18 cellular contexts compared by ENCODE assay signal in the genomic region with DNA sequence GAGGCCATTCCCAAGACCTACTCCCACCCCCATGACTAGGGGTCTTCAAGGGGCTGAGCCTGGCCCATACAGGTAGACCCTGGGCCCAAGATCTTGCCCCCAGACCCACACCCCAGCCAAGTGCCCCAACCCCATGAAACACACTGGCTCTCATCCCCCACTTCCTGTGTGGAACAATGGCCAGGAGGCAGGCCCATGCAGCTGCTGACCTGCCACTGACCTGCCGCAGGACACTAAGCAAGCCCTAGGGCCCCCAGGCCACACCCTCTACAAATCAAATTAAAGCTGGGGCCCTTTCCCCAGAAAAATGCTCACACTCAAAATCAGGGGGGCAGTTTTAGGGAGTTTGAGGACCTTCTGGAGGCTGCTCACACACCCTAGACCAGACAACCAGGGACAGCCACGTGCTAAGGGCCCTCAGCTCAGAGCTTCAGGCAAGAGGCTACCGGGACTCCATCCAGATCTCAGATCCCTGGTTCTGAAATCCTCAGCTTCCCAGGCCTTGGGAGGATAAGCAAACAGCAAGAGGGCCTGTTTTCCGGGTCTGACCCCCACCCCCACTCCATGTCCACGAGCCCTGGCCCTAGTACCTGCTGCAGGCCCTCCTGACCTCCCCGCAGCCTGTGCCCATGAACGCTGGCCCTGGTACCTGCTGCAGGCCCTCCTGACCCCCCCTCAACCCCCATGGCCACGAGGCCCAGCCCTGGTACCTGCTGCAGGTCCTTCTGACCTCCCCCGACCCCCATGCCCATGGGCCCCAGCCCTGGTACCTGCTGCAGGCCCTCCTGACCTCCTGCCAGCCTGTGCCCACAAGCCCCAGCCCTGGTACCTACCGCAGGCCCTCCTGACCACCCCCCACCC. TPM values are rescaled to one million over a fixed set of nuclear protein-coding genes. Genes with fewer than 3 reads are reported as not detected.
DNase-seq lines count a peak whose midpoint lies in the region; ATAC-seq and TF ChIP-seq lines count a peak whose summit lies in the region.
"Had no signal": no experiment of that assay in that cellular context is flagged by ENCODE, and none has a peak within 500 bp of the region (broad histone marks: within the 10 kb centered on the region; RNA-seq: fewer than 3 reads in every experiment).

No MANE protein-coding gene starts in this region.

- H3K27me3 ChIP-seq in mammary epithelial cell (ENCODE audit: insufficient read depth, low read length) (no peaks in the 10 kb centered on the region), right atrium auricular region (no peaks in the 10 kb centered on the region), neuronal stem cell (ENCODE audit: control insufficient read depth in 3 of 3, insufficient read depth in 3 of 3, low read depth in 1 of 3, low read length in 3 of 3) (no peaks in the 10 kb centered on the region)

- WGBS in mammary epithelial cell (ENCODE audit: low coverage, missing lambda C conversion rate): 71% methylated on average over 2 of the region's 10 CpGs
- no CpG with 5 or more reads among the region's 10 CpGs for WGBS in neuronal stem cell (ENCODE audit: extremely low coverage in 2 of 2, insufficient read length in 2 of 2, insufficient replicate concordance in 1 of 2), 2 donors
- WGBS in urinary bladder: 67% methylated on average over 10 of the region's 10 CpGs

- no peaks in the 10 kb centered on the region for H3K9me3 Mint-ChIP-seq in MCF 10A (ENCODE audit: unreplicated experiment)
- H3K9me3 Mint-ChIP-seq: activated naive CD4-positive, alpha-beta T cell treated with anti-CD3 and anti-CD28 coated beads, Interleukin-2, amount 10 ng/mL, durations not matched to agents 7 days and 5 days; CD4-positive, alpha-beta T cell; memory B cell had no signal

- peaks cover 7% of the 10 kb centered on the region for H3K4me1 Mint-ChIP-seq in MCF 10A (ENCODE audit: insufficient read depth, unreplicated experiment)
- H3K4me1 Mint-ChIP-seq: activated naive CD4-positive, alpha-beta T cell treated with anti-CD3 and anti-CD28 coated beads, Interleukin-2, amount 10 ng/mL, durations not matched to agents 7 days and 5 days; memory B cell had no signal

- peaks cover 45% of the 10 kb centered on the region for H3K36me3 ChIP-seq in mammary epithelial cell (ENCODE audit: insufficient read depth, low read length)
- no peaks in the 10 kb centered on the region for H3K36me3 ChIP-seq in right atrium auricular region
- peaks cover 3 to 35% of the 10 kb centered on the region in 2 donors for H3K36me3 ChIP-seq in neuronal stem cell (replicated peaks in 1 of 2; ENCODE audit: control insufficient read depth in 2 of 2, insufficient read depth in 2 of 2, low read length in 2 of 2)
- H3K36me3 ChIP-seq in urinary bladder (ENCODE audit: insufficient read depth): peaks cover 1% of the 10 kb centered on the region
- H3K36me3 ChIP-seq: prostate gland had no signal

- in situ Hi-C loops in mammary epithelial cell (cut with MboI; ENCODE audit: low sequenced_read_pairs in 2 of 2): no loop called here

- ATAC-seq in GM21529 (IDR thresholded peaks at IDR 0.05; ENCODE audit: unreplicated experiment): no peak

- H3K4me3 ChIP-seq in mammary epithelial cell (replicated peaks in 1 of 3; ENCODE audit: insufficient read depth in 1 of 3, low read depth in 2 of 3, low read length in 3 of 3) (no peak overlapping the region), right atrium auricular region (no peak overlapping the region), neuronal stem cell (ENCODE audit: low read length in 2 of 2) (no peak overlapping the region), urinary bladder (ENCODE audit: low read depth, low read length) (no peak overlapping the region)
- H3K4me3 ChIP-seq: prostate gland had no signal

- peaks cover 93% of the 10 kb centered on the region for H3K79me2 ChIP-seq in mammary epithelial cell (ENCODE audit: insufficient read depth, low read length)

- H3K14ac ChIP-seq in neuronal stem cell (ENCODE audit: low read length): no peak overlapping the region

- H3K36me3 Mint-ChIP-seq in MCF 10A (ENCODE audit: insufficient read depth, unreplicated experiment): peaks cover 21% of the 10 kb centered on the region
- H3K36me3 Mint-ChIP-seq: activated naive CD4-positive, alpha-beta T cell treated with anti-CD3 and anti-CD28 coated beads, Interleukin-2, amount 10 ng/mL, durations not matched to agents 7 days and 5 days; memory B cell had no signal

- peak overlapping the region; percentile 92 for H3K18ac ChIP-seq in neuronal stem cell (ENCODE audit: low read length)

- H3K4me2 ChIP-seq in mammary epithelial cell (ENCODE audit: insufficient read depth, low read depth, low read length): no peak overlapping the region
- no peak overlapping the region for H3K4me2 ChIP-seq in neuronal stem cell (ENCODE audit: insufficient read depth, low read length, poor library complexity, severe bottlenecking)

- H3K4me3 Mint-ChIP-seq in MCF 10A (ENCODE audit: unreplicated experiment): no peak overlapping the region
- H3K4me3 Mint-ChIP-seq: activated naive CD4-positive, alpha-beta T cell treated with anti-CD3 and anti-CD28 coated beads, Interleukin-2, amount 10 ng/mL, durations not matched to agents 7 days and 5 days; CD4-positive, alpha-beta T cell; memory B cell had no signal

- H4K91ac ChIP-seq in neuronal stem cell (ENCODE audit: low read depth, low read length, poor library complexity): no peak overlapping the region

- dilution Hi-C loops in mammary epithelial cell (cut with HindIII; ENCODE audit: low sequenced_read_pairs): no loop called here

- no peaks in the 10 kb centered on the region for H4K20me1 ChIP-seq in mammary epithelial cell (ENCODE audit: insufficient read depth, low read length)

- no peaks in the 10 kb centered on the region for H3K9me3 ChIP-seq in mammary epithelial cell (replicated peaks; ENCODE audit: insufficient read depth, low read length)
- no peaks in the 10 kb centered on the region for H3K9me3 ChIP-seq in right atrium auricular region
- peaks cover 0 to 2% of the 10 kb centered on the region in 2 donors for H3K9me3 ChIP-seq in neuronal stem cell (replicated peaks in 1 of 2; ENCODE audit: control insufficient read depth in 2 of 2, insufficient read depth in 1 of 2, low read depth in 1 of 2, low read length in 2 of 2)
- H3K9me3 ChIP-seq: prostate gland had no signal

- H3K9ac ChIP-seq in mammary epithelial cell (ENCODE audit: insufficient read depth, low read length) (no peak overlapping the region), neuronal stem cell (ENCODE audit: low read depth, low read length, poor library complexity) (no peak overlapping the region)

- DNase-seq in MCF 10A (ENCODE audit: unreplicated experiment) (no peak), mammary epithelial cell (no peak), right atrium auricular region (ENCODE audit: low spot score) (no peak), neuronal stem cell (ENCODE audit: low spot score) (no peak), iPS-NIHi7 (ENCODE audit: extremely low spot score) (no peak), SHP77 (lab: John Stamatoyannopoulos, UW) (no peak)
- DNase-seq: activated naive CD4-positive, alpha-beta T cell treated with anti-CD3 and anti-CD28 coated beads, Interleukin-2, amount 10 ng/mL, durations not matched to agents 7 days and 5 days; CD4-positive, alpha-beta T cell; hippocampal formation; MM.1S; stimulated activated CD4-positive, alpha-beta T cell treated with anti-CD3 and anti-CD28 coated beads, Interleukin-1b, Interleukin-23, amount 100 ng/mL, for 48 hours had no signal

- TF ChIP-seq CTCF in MCF 10A (IDR thresholded peaks at IDR 0.05; ENCODE audit: unreplicated experiment) (no peak), mammary epithelial cell (conservative IDR thresholded peaks at IDR 0.05 in 1 of 2, IDR thresholded peaks at IDR 0.05 in 1 of 2; ENCODE audit: extremely low read depth in 1 of 2, insufficient read depth in 1 of 2, low read depth in 1 of 2, low read length in 2 of 2) (no peak), right atrium auricular region (IDR thresholded peaks at IDR 0.05) (no peak)

- H3K4ac ChIP-seq in neuronal stem cell (ENCODE audit: low read length): no peak overlapping the region

- H3K4me1 ChIP-seq in mammary epithelial cell (ENCODE audit: insufficient read depth, low read length) (peaks cover 59% of the 10 kb centered on the region), right atrium auricular region (peaks cover 0 to 44% of the 10 kb centered on the region in 2 donors), neuronal stem cell (ENCODE audit: control insufficient read depth in 2 of 2, insufficient read depth in 1 of 2, low read depth in 1 of 2, low read length in 2 of 2) (peaks cover 36 to 46% of the 10 kb centered on the region in 2 donors), urinary bladder (ENCODE audit: insufficient read depth) (no peaks in the 10 kb centered on the region)
- H3K4me1 ChIP-seq: prostate gland had no signal

- peak overlapping the region; percentile 53 for H2BK15ac ChIP-seq in neuronal stem cell (ENCODE audit: low read length)

- no peak overlapping the region for H3K23ac ChIP-seq in neuronal stem cell (ENCODE audit: low read depth, low read length, poor library complexity)

- H2BK12ac ChIP-seq in neuronal stem cell (ENCODE audit: low read length): no peak overlapping the region

- peak overlapping the region; percentile 42 for H3K27ac Mint-ChIP-seq in MCF 10A (ENCODE audit: low read depth, unreplicated experiment)
- H3K27ac Mint-ChIP-seq: activated naive CD4-positive, alpha-beta T cell treated with anti-CD3 and anti-CD28 coated beads, Interleukin-2, amount 10 ng/mL, durations not matched to agents 7 days and 5 days; CD4-positive, alpha-beta T cell; memory B cell had no signal

- POLR2A ChIA-PET in MCF 10A (lab: Yijun Ruan, JAX): interaction anchor here (1.3 kb wide), 1 partner anchor 16 kb away, joined by 4 read pairs; no protein-coding TSS in a partner anchor

- CTCF ChIA-PET in MCF 10A (lab: Yijun Ruan, JAX): interaction anchor here (0.7 kb wide), 2 partner anchors 60 to 424 kb away, joined by 5 read pairs; no protein-coding TSS in a partner anchor
- CTCF ChIA-PET in mammary epithelial cell (lab: Charles Lee; ENCODE audit: low non-redundant PET): no interaction called here

- no peaks in the 10 kb centered on the region for H3K79me1 ChIP-seq in neuronal stem cell (ENCODE audit: low read depth, low read length)

- H2BK120ac ChIP-seq in neuronal stem cell (ENCODE audit: low read depth, low read length): peak overlapping the region; percentile 69

- no peak overlapping the region for H2AFZ ChIP-seq in mammary epithelial cell (ENCODE audit: low read depth, low read length)
- peak overlapping the region; percentile 60 for H2AFZ ChIP-seq in neuronal stem cell (ENCODE audit: low read length)

- peak overlapping the region; percentile 96 for H2AK5ac ChIP-seq in neuronal stem cell (ENCODE audit: low read depth, low read length)

- BruUV-seq in MCF 10A (replicated peaks; lab: Mats Ljungman, UMichigan) (no TSS peak), mammary epithelial cell (replicated peaks; lab: Mats Ljungman, UMichigan) (no TSS peak)

- H3K27me3 Mint-ChIP-seq in MCF 10A (ENCODE audit: insufficient read depth, unreplicated experiment): no peaks in the 10 kb centered on the region
- H3K27me3 Mint-ChIP-seq: CD4-positive, alpha-beta T cell had no signal

- peak overlapping the region; percentile 96 for H2BK5ac ChIP-seq in neuronal stem cell (ENCODE audit: low read length)

- no peak overlapping the region for H4K8ac ChIP-seq in neuronal stem cell (ENCODE audit: low read depth, low read length)

- intact Hi-C loops in MCF 10A (cut with micrococcal nuclease): no loop called here
- intact Hi-C loops in mammary epithelial cell (cut with micrococcal nuclease): no loop called here

- H3K27ac ChIP-seq in mammary epithelial cell (ENCODE audit: insufficient read depth, low read depth, low read length) (no peak overlapping the region), right atrium auricular region (peak overlapping the region; percentile 53 to 56), neuronal stem cell (replicated peaks; ENCODE audit: low read length) (no peak overlapping the region), urinary bladder (ENCODE audit: low read depth) (peak overlapping the region; percentile 14)
- H3K27ac ChIP-seq: 22Rv1, prostate gland had no signal

RNA-seq across cellular contexts. Expression of gene CARD10, which starts 10.0 kb away (rescaled TPM):
- total RNA-seq in MCF 10A (2022): 20.6 and 22.7 TPM in 2 replicates
- total RNA-seq in mammary epithelial cell: 100 to 1,000 TPM in 1 of 2 donors, 10 to 100 TPM in 1; 62.0 to 152 TPM
- 71.0 TPM for polyA plus RNA-seq in mammary epithelial cell
- 118 TPM for polyA minus RNA-seq in mammary epithelial cell
- total RNA-seq in right atrium auricular region: 1 to 10 TPM; 4.2 to 5.8 TPM
- polyA plus RNA-seq in neuronal stem cell (2013, experiment 1 of 2): 4.2 TPM
- polyA plus RNA-seq in neuronal stem cell (2013, experiment 2 of 2): 4.3 TPM
- total RNA-seq in urinary bladder: 4.5 TPM
- polyA plus RNA-seq in urinary bladder: 16.6 TPM

RNA-seq across cellular contexts. Expression of gene MFNG, which starts 23.1 kb away (rescaled TPM):
- 0.56 and 1.2 TPM in 2 replicates for total RNA-seq in MCF 10A (2022)
- 10 to 100 TPM in 1 of 2 donors, 1 to 10 TPM in 1; 3.5 to 48.9 TPM for total RNA-seq in mammary epithelial cell
- polyA plus RNA-seq in mammary epithelial cell: 6.0 TPM
- polyA minus RNA-seq in mammary epithelial cell: not detected
- 10 to 100 TPM in 1 of 2 donors, 1 to 10 TPM in 1; 9.9 to 19.5 TPM for total RNA-seq in right atrium auricular region
- 10.5 TPM for polyA plus RNA-seq in neuronal stem cell (2013, experiment 1 of 2)
- 8.0 TPM for polyA plus RNA-seq in neuronal stem cell (2013, experiment 2 of 2)
- total RNA-seq in urinary bladder: 6.7 TPM
- 24.8 TPM for polyA plus RNA-seq in urinary bladder
- total RNA-seq: HT1080, SK-MEL-5 had no signal

RNA-seq across cellular contexts. Expression of gene CDC42EP1, which starts 51.0 kb away (rescaled TPM):
- total RNA-seq in MCF 10A (2022) (86.0 and 148 TPM in 2 replicates), mammary epithelial cell (10 to 100 TPM; 17.5 to 98.4 TPM), right atrium auricular region (10 to 100 TPM; 20.7 to 34.8 TPM), urinary bladder (6.6 TPM)
- polyA plus RNA-seq in mammary epithelial cell (12.7 TPM), urinary bladder (34.5 TPM)
- polyA minus RNA-seq in mammary epithelial cell: 32.2 TPM
- polyA plus RNA-seq in neuronal stem cell (2013, experiment 1 of 2): 16.9 TPM
- polyA plus RNA-seq in neuronal stem cell (2013, experiment 2 of 2): 16.2 TPM
- total RNA-seq: CD4-positive, alpha-beta T cell had no signal

Comparison
In these comparisons a context has a peak if more than half of its experiments do, and no peak if none do; other contexts are left out.
1. H3K27ac ChIP-seq: peak in right atrium auricular region (2 of 2) and urinary bladder (single experiment); none in mammary epithelial cell (single experiment) and neuronal stem cell (single experiment).